Comparison of ENCODE assay signal across 17 cellular contexts in the genomic region with DNA sequence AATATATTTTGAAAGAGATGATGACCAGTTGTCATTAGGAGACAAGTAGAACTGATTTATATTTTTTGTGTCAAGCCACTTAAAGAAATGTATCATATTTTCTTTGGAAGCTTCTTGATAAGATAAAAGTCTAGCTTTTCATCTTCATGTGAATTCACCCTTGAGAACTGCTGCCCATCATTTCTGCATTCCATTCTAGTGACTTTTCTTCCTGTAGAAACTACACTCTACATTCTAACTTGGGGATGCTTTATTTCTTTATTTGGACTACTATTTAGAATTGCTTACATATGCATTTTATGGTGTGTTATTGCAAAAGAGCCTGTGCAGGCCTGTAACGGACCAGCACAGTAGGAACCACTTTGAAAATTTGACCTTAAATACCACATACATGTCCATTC.
DNase-seq lines count a peak whose midpoint lies in the region; FAIRE-seq and TF ChIP-seq lines count a peak whose summit lies in the region.
"Had no signal": no experiment of that assay in that cellular context is flagged by ENCODE, and none has a peak within 500 bp of the region (broad histone marks: within the 10 kb centered on the region; RNA-seq: fewer than 3 reads in every experiment).

No MANE protein-coding gene starts in this region.

- no peaks in the 10 kb centered on the region for H3K36me3 Mint-ChIP-seq in activated T-helper 1 cell treated with anti-CD3 and anti-CD28 coated beads, Interleukin-12 subunit alpha, Interleukin-12 subunit beta, Interleukin-2, Interleukin-4 antibody, amounts not matched to agents 30 ng/mL and 10 ng/mL and 1 ng/mL, durations not matched to agents 14 hours and 24 hours and 36 hours (ENCODE audit: low read depth)
- H3K36me3 Mint-ChIP-seq: activated naive CD8-positive, alpha-beta T cell treated with anti-CD3 and anti-CD28 coated beads, Interleukin-2, amount 10 ng/mL, durations not matched to agents 7 days and 5 days; CD14-positive monocyte had no signal

- H3K27ac ChIP-seq in AG04450 (ENCODE audit: low read depth, low read length), result no peak overlapping the region
- no peak overlapping the region for H3K27ac ChIP-seq in ovary

- TF ChIP-seq POLR2A in ovary (IDR thresholded peaks at IDR 0.05), result no peak

- no peak for FAIRE-seq in HTR-8/SVneo (lab: Jason Lieb, UNC)
- no peak for FAIRE-seq in bronchial epithelial cell (lab: Jason Lieb, UNC)
- FAIRE-seq: TTC549 had no signal

- no peaks in the 10 kb centered on the region for H3K9me3 Mint-ChIP-seq in activated T-helper 1 cell treated with anti-CD3 and anti-CD28 coated beads, Interleukin-12 subunit alpha, Interleukin-12 subunit beta, Interleukin-2, Interleukin-4 antibody, amounts not matched to agents 30 ng/mL and 10 ng/mL and 1 ng/mL, durations not matched to agents 14 hours and 24 hours and 36 hours
- H3K9me3 Mint-ChIP-seq: activated naive CD8-positive, alpha-beta T cell treated with anti-CD3 and anti-CD28 coated beads, Interleukin-2, amount 10 ng/mL, durations not matched to agents 7 days and 5 days; CD14-positive monocyte had no signal

- no peaks in the 10 kb centered on the region for H3K27me3 ChIP-seq in AG04450 (ENCODE audit: control insufficient read depth, insufficient read depth, low read length)
- H3K27me3 ChIP-seq in bronchial epithelial cell (ENCODE audit: control insufficient read depth, insufficient read depth, low read length), result no peaks in the 10 kb centered on the region
- H3K27me3 ChIP-seq in ovary, result no peaks in the 10 kb centered on the region

- no peaks in the 10 kb centered on the region for H3K4me1 Mint-ChIP-seq in activated T-helper 1 cell treated with anti-CD3 and anti-CD28 coated beads, Interleukin-12 subunit alpha, Interleukin-12 subunit beta, Interleukin-2, Interleukin-4 antibody, amounts not matched to agents 30 ng/mL and 10 ng/mL and 1 ng/mL, durations not matched to agents 14 hours and 24 hours and 36 hours (ENCODE audit: low read depth)
- H3K4me1 Mint-ChIP-seq: activated naive CD8-positive, alpha-beta T cell treated with anti-CD3 and anti-CD28 coated beads, Interleukin-2, amount 10 ng/mL, durations not matched to agents 7 days and 5 days; CD14-positive monocyte had no signal

- intact Hi-C loops in ovary (cut with DNase I), result no loop called here
- intact Hi-C loops in activated T-helper 1 cell treated with anti-CD3 and anti-CD28 coated beads, Interleukin-12 subunit alpha, Interleukin-12 subunit beta, Interleukin-2, Interleukin-4 antibody, amounts not matched to agents 30 ng/mL and 10 ng/mL and 1 ng/mL, durations not matched to agents 14 hours and 24 hours and 36 hours (cut with micrococcal nuclease), result no loop called here

- no peak for TF ChIP-seq CTCF in AG04450 (IDR thresholded peaks at IDR 0.05; ENCODE audit: low read depth, low read length)
- no peak for TF ChIP-seq CTCF in bronchial epithelial cell (IDR thresholded peaks at IDR 0.05; ENCODE audit: insufficient read depth, low read length, severe bottlenecking)
- no peak for TF ChIP-seq CTCF in ovary (IDR thresholded peaks at IDR 0.05)

- H3K4me1 ChIP-seq in ovary (ENCODE audit: insufficient read depth), result no peaks in the 10 kb centered on the region

- WGBS in ovary, 3 donors, result 51 to 67% (median 64%) methylated on average over 1 of the region's 1 CpG

- POLR2A ChIA-PET in AG04450 (lab: Yijun Ruan, JAX), result no interaction called here

- H3K36me3 ChIP-seq in bronchial epithelial cell (ENCODE audit: control insufficient read depth, insufficient read depth, low read length), result no peaks in the 10 kb centered on the region
- no peaks in the 10 kb centered on the region for H3K36me3 ChIP-seq in ovary

- TF ChIP-seq EP300 in ovary (IDR thresholded peaks at IDR 0.05), result no peak

- H3K4me3 ChIP-seq in AG04450 (ENCODE audit: low read depth, low read length), result no peak overlapping the region
- H3K4me3 ChIP-seq in bronchial epithelial cell (ENCODE audit: low read depth, low read length), result no peak overlapping the region
- H3K4me3 ChIP-seq in ovary, result no peak overlapping the region

- H3K4me3 Mint-ChIP-seq in activated T-helper 1 cell treated with anti-CD3 and anti-CD28 coated beads, Interleukin-12 subunit alpha, Interleukin-12 subunit beta, Interleukin-2, Interleukin-4 antibody, amounts not matched to agents 30 ng/mL and 10 ng/mL and 1 ng/mL, durations not matched to agents 14 hours and 24 hours and 36 hours, result no peak overlapping the region
- H3K4me3 Mint-ChIP-seq: activated naive CD8-positive, alpha-beta T cell treated with anti-CD3 and anti-CD28 coated beads, Interleukin-2, amount 10 ng/mL, durations not matched to agents 7 days and 5 days; CD14-positive monocyte had no signal

- CTCF ChIA-PET in AG04450 (lab: Charles Lee), result interaction anchor here (1.4 kb wide), 1 partner anchor 125 kb away, joined by 4 read pairs; no protein-coding TSS in a partner anchor

- no peaks in the 10 kb centered on the region for H3K27me3 Mint-ChIP-seq in activated T-helper 1 cell treated with anti-CD3 and anti-CD28 coated beads, Interleukin-12 subunit alpha, Interleukin-12 subunit beta, Interleukin-2, Interleukin-4 antibody, amounts not matched to agents 30 ng/mL and 10 ng/mL and 1 ng/mL, durations not matched to agents 14 hours and 24 hours and 36 hours (ENCODE audit: insufficient read depth)
- H3K27me3 Mint-ChIP-seq: activated naive CD8-positive, alpha-beta T cell treated with anti-CD3 and anti-CD28 coated beads, Interleukin-2, amount 10 ng/mL, durations not matched to agents 7 days and 5 days had no signal

- H3K9me3 ChIP-seq in AG04450 (ENCODE audit: control insufficient read depth, insufficient read depth, low read length) (no peaks in the 10 kb centered on the region), ovary (no peaks in the 10 kb centered on the region)

- H3K27ac Mint-ChIP-seq in activated T-helper 1 cell treated with anti-CD3 and anti-CD28 coated beads, Interleukin-12 subunit alpha, Interleukin-12 subunit beta, Interleukin-2, Interleukin-4 antibody, amounts not matched to agents 30 ng/mL and 10 ng/mL and 1 ng/mL, durations not matched to agents 14 hours and 24 hours and 36 hours, result no peak overlapping the region
- H3K27ac Mint-ChIP-seq: activated naive CD8-positive, alpha-beta T cell treated with anti-CD3 and anti-CD28 coated beads, Interleukin-2, amount 10 ng/mL, durations not matched to agents 7 days and 5 days; CD14-positive monocyte had no signal

- peak; percentile 15 for DNase-seq in AG04450 (ENCODE audit: low read depth, low spot score)
- peak; percentile 38 for DNase-seq in HTR-8/SVneo (ENCODE audit: insufficient read length, low spot score)
- DNase-seq in bronchial epithelial cell (ENCODE audit: low read depth), result peak; percentile 59
- DNase-seq in kidney tubule cell (ENCODE audit: low spot score), result peak; percentile 51
- no peak for DNase-seq in ovary
- no peak for DNase-seq in activated T-helper 1 cell treated with anti-CD3 and anti-CD28 coated beads, Interleukin-12 subunit alpha, Interleukin-12 subunit beta, Interleukin-2, Interleukin-4 antibody, amounts not matched to agents 30 ng/mL and 10 ng/mL and 1 ng/mL, durations not matched to agents 14 hours and 24 hours and 36 hours (ENCODE audit: low spot score)
- no peak for DNase-seq in stimulated activated CD4-positive, alpha-beta T cell treated with anti-CD3 and anti-CD28 coated beads, Interleukin-2, amount 100 ng/mL, for 24 hours
- no peak for DNase-seq in activated CD8-positive, alpha-beta memory T cell treated with anti-CD3 and anti-CD28 coated beads, Interleukin-2, amount 50 U/mL, for 48 hours
- DNase-seq: activated naive CD8-positive, alpha-beta T cell treated with anti-CD3 and anti-CD28 coated beads, Interleukin-2, amount 10 ng/mL, durations not matched to agents 7 days and 5 days; effector CD8-positive, alpha-beta T cell; KG1; NCI-H82; SIG-M5; stimulated activated CD4-positive, alpha-beta T cell treated with anti-CD3 and anti-CD28 coated beads, Interleukin-4, amount 100 ng/mL, for 24 hours; stimulated activated naive CD4-positive, alpha-beta T cell treated with Interleukin-2 at 50 U/mL for 16 hours had no signal

Comparison
In these comparisons a context has a peak if more than half of its experiments do, and no peak if none do; other contexts are left out.
1. DNase-seq: peak in AG04450 (single experiment), HTR-8/SVneo (single experiment), bronchial epithelial cell (single experiment) and kidney tubule cell (single experiment); none in ovary (0 of 5), activated T-helper 1 cell treated with anti-CD3 and anti-CD28 coated beads, Interleukin-12 subunit alpha, Interleukin-12 subunit beta, Interleukin-2, Interleukin-4 antibody, amounts not matched to agents 30 ng/mL and 10 ng/mL and 1 ng/mL, durations not matched to agents 14 hours and 24 hours and 36 hours (single experiment), stimulated activated CD4-positive, alpha-beta T cell treated with anti-CD3 and anti-CD28 coated beads, Interleukin-2, amount 100 ng/mL, for 24 hours (0 of 2) and activated CD8-positive, alpha-beta memory T cell treated with anti-CD3 and anti-CD28 coated beads, Interleukin-2, amount 50 U/mL, for 48 hours (single experiment).